In the genomic region with DNA sequence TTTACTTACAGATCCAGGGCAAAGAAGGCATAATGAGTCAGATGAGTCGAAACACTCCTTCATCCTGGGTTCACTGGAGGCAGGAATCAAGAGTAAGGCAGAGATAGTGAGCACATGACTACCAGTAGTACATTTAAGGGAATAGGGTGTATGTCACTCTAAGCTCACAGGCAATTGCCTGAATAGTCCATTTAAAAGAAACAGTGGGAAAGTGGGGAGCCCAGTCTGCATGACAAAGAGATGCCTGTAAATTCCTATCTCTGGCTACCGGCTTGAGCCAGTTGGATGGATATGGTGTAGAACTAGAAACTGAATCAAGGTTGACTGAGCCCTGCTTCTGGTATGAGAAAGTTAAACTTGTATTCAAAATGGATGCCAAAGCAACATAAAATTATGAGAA, we compare ENCODE assay signal across 12 cellular contexts.
"Had no signal": no experiment of that assay in that cellular context is flagged by ENCODE, and none has a peak within 500 bp of the region (broad histone marks: within the 10 kb centered on the region; RNA-seq: fewer than 3 reads in every experiment).

No MANE protein-coding gene starts in this region.

- H3K4me1 ChIP-seq: foreskin keratinocyte, heart left ventricle, left lung, thyroid gland had no signal

- DNase-seq: activated naive CD4-positive, alpha-beta T cell treated with anti-CD3 and anti-CD28 coated beads for 36 hours; activated naive CD8-positive, alpha-beta T cell treated with anti-CD3 and anti-CD28 coated beads, Interleukin-2, amount 50 U/mL, for 24 hours; activated T-cell treated with anti-CD3 and anti-CD28 coated beads for 4 hours; aorta; cerebellar nuclear complex; effector memory CD4-positive, alpha-beta T cell; foreskin keratinocyte; heart left ventricle; left lung; mammary epithelial cell; naive thymus-derived CD4-positive, alpha-beta T cell; thyroid gland had no signal

- H3K27me3 ChIP-seq: foreskin keratinocyte, heart left ventricle, left lung, thyroid gland had no signal

- H3K27ac ChIP-seq: foreskin keratinocyte, heart left ventricle, left lung, thyroid gland had no signal

- H3K4me3 ChIP-seq: heart left ventricle, left lung, thyroid gland had no signal

- H3K9me3 ChIP-seq: left lung, thyroid gland had no signal

- H3K36me3 ChIP-seq: heart left ventricle, left lung, thyroid gland had no signal
